In genomic region chr5:167452186-167452585, GRCh38 we compare ENCODE assay signal across 32 cellular contexts.
"Had no signal": no experiment of that assay in that cellular context is flagged by ENCODE, and none has a peak within 500 bp of the region (broad histone marks: within the 10 kb centered on the region; RNA-seq: fewer than 3 reads in every experiment).

No MANE protein-coding gene starts in this region.

- H3K9me3 ChIP-seq: left lung, lower lobe of right lung, neutrophil, ovary, stomach, testis, tibial artery, upper lobe of right lung had no signal

- H3K4me1 Mint-ChIP-seq: immature natural killer cell; naive B cell; natural killer cell; stimulated activated naive B cell treated with anti-CD40 and anti-IgM and Interleukin-4, amounts not matched to agents 10 μg/mL and 1 μg/mL and 100 μg/mL, for 72 hours had no signal

- H3K27ac ChIP-seq: left lung, lower lobe of right lung, neural progenitor cell, neutrophil, ovary, skin epidermis, stomach, testis, tibial artery, upper lobe of right lung had no signal

- H3K27ac Mint-ChIP-seq: immature natural killer cell; mesothelial cell of epicardium; naive B cell; natural killer cell; nephron progenitor cell; neural progenitor cell; progenitor cell of endocrine pancreas; stimulated activated naive B cell treated with anti-CD40 and anti-IgM and Interleukin-4, amounts not matched to agents 10 μg/mL and 1 μg/mL and 100 μg/mL, for 72 hours had no signal

- H3K4me1 ChIP-seq: left lung, lower lobe of right lung, stomach, testis, tibial artery, upper lobe of right lung had no signal

- H3K4me2 ChIP-seq: neural progenitor cell had no signal

- H3K36me3 Mint-ChIP-seq: immature natural killer cell; mesothelial cell of epicardium; naive B cell; natural killer cell; neural progenitor cell; stimulated activated naive B cell treated with anti-CD40 and anti-IgM and Interleukin-4, amounts not matched to agents 10 μg/mL and 1 μg/mL and 100 μg/mL, for 72 hours had no signal

- ATAC-seq: left colon; left lung; lower lobe of right lung; natural killer cell; right cardiac atrium; sciatic nerve; stimulated activated naive B cell treated with anti-CD40 and anti-IgM and Interleukin-4, amounts not matched to agents 10 μg/mL and 1 μg/mL and 100 μg/mL, for 72 hours; stimulated activated naive CD8-positive, alpha-beta T cell treated with anti-CD3 and anti-CD28 coated beads, Interleukin-15, Interleukin-2, amounts not matched to agents 100 U/mL and 50 U/mL, for 24 hours; upper lobe of right lung had no signal

- H2AFZ ChIP-seq: neural progenitor cell had no signal

- H3K36me3 ChIP-seq: left lung, lower lobe of right lung, neural progenitor cell, neutrophil, ovary, stomach, tibial artery, upper lobe of right lung had no signal

- H3K4me3 Mint-ChIP-seq: immature natural killer cell; mesothelial cell of epicardium; naive B cell; natural killer cell; nephron progenitor cell; neural progenitor cell; stimulated activated naive B cell treated with anti-CD40 and anti-IgM and Interleukin-4, amounts not matched to agents 10 μg/mL and 1 μg/mL and 100 μg/mL, for 72 hours had no signal

- H3K9me3 Mint-ChIP-seq: mesothelial cell of epicardium, nephron progenitor cell had no signal

- H3K4me3 ChIP-seq: left lung, lower lobe of right lung, neural progenitor cell, ovary, skin epidermis, stomach, testis, tibial artery, upper lobe of right lung had no signal

- DNase-seq: hypothalamus; immature natural killer cell; kidney; left colon; left lung; lower lobe of right lung; mammary epithelial cell; mesendoderm; naive B cell; natural killer cell; nephron progenitor cell; occipital lobe; ovary; retina; right cardiac atrium; stimulated activated CD4-positive, alpha-beta T cell treated with anti-CD3 and anti-CD28 coated beads, Interleukin-12 subunit alpha, Interleukin-12 subunit beta, amount 100 ng/mL, for 4 hours; stimulated activated CD4-positive, alpha-beta T cell treated with anti-CD3 and anti-CD28 coated beads, Interleukin-15, amount 100 ng/mL, for 24 hours; stimulated activated CD4-positive, alpha-beta T cell treated with anti-CD3 and anti-CD28 coated beads, Interleukin-2, amount 100 ng/mL, for 24 hours; stimulated activated CD4-positive, alpha-beta T cell treated with anti-CD3 and anti-CD28 coated beads, Interleukin-4, amount 100 ng/mL, for 1 hour; stimulated activated naive B cell treated with anti-CD40 and anti-IgM and Interleukin-4, amounts not matched to agents 10 μg/mL and 1 μg/mL and 100 μg/mL, for 72 hours; stimulated activated naive CD8-positive, alpha-beta T cell treated with anti-CD3 and anti-CD28 coated beads, Interleukin-15, Interleukin-2, amounts not matched to agents 100 U/mL and 50 U/mL, for 24 hours; stomach; testis; tibial artery; trophoblast cell; upper lobe of right lung had no signal

- H3K27me3 ChIP-seq: left lung, neural progenitor cell, neutrophil, ovary, stomach, testis, tibial artery, upper lobe of right lung had no signal

- H3K27me3 Mint-ChIP-seq: naive B cell; stimulated activated naive B cell treated with anti-CD40 and anti-IgM and Interleukin-4, amounts not matched to agents 10 μg/mL and 1 μg/mL and 100 μg/mL, for 72 hours had no signal
